ENCODE assay signal across 1 cellular context in genomic region chr5:95878417-95879323, GRCh38.
TF ChIP-seq lines count a peak whose summit lies in the region.

No MANE protein-coding gene starts in this region.

TF ChIP-seq in K562, 482 proteins besides CTCF, POLR2A, EP300 and RAD21 (continued from another document and continues in another):
- TF ChIP-seq MTA3 (IDR thresholded peaks at IDR 0.05; ENCODE audit: borderline replicate concordance): no peak
- TF ChIP-seq ESRRB (CRISPR knock-in tag; IDR thresholded peaks at IDR 0.05; ENCODE audit: borderline replicate concordance): no peak
- no peak for TF ChIP-seq ZNF584 (CRISPR knock-in tag; IDR thresholded peaks at IDR 0.05; ENCODE audit: low read depth)
- TF ChIP-seq EGR1 (conservative IDR thresholded peaks at IDR 0.05): no peak
- no peak for TF ChIP-seq AFF4 (CRISPR knock-in tag; IDR thresholded peaks at IDR 0.05)
- no peak for TF ChIP-seq ZNF75A (CRISPR knock-in tag; IDR thresholded peaks at IDR 0.05)
- TF ChIP-seq STAT6 (CRISPR knock-in tag; IDR thresholded peaks at IDR 0.05): no peak
- TF ChIP-seq FOXJ2 (tag; IDR thresholded peaks at IDR 0.05): peak; percentile 99
- TF ChIP-seq CTBP1 (IDR thresholded peaks at IDR 0.05; ENCODE audit: borderline replicate concordance): peak; percentile 88
- TF ChIP-seq ZNF280B (CRISPR knock-in tag; IDR thresholded peaks at IDR 0.05): no peak
- no peak; the same call in 1 of the 2 replicates for TF ChIP-seq HES1 (IDR thresholded peaks at IDR 0.05; ENCODE audit: low read depth)
- TF ChIP-seq MIER1 (IDR thresholded peaks at IDR 0.05; ENCODE audit: low read depth): no peak
- TF ChIP-seq TSC22D4 (tag; IDR thresholded peaks at IDR 0.05): no peak
- no peak for TF ChIP-seq ZNF780A (CRISPR knock-in tag; IDR thresholded peaks at IDR 0.05)
- TF ChIP-seq ZNF253 (CRISPR knock-in tag; conservative IDR thresholded peaks at IDR 0.05): no peak
- TF ChIP-seq SLC30A9 (CRISPR knock-in tag; IDR thresholded peaks at IDR 0.05): no peak
- TF ChIP-seq MAZ (CRISPR knock-in tag; conservative IDR thresholded peaks at IDR 0.05 in 1 of 2, IDR thresholded peaks at IDR 0.05 in 1 of 2): peak in 1 of 2 experiments; percentile 46; a peak in 2 of 4 replicates
- no peak for TF ChIP-seq CEBPZ (IDR thresholded peaks at IDR 0.05; ENCODE audit: borderline replicate concordance, low read depth, low read length)
- no peak for TF ChIP-seq PRMT5 (CRISPR knock-in tag; IDR thresholded peaks at IDR 0.05)
- no peak for TF ChIP-seq RBM25 (IDR thresholded peaks at IDR 0.05; ENCODE audit: low read depth, low read length, severe bottlenecking)
- TF ChIP-seq ZNF644 (tag; IDR thresholded peaks at IDR 0.05; ENCODE audit: low read depth): no peak
- TF ChIP-seq ESRRA (IDR thresholded peaks at IDR 0.05; ENCODE audit: borderline replicate concordance, low read depth): no peak
- TF ChIP-seq NFATC3 (IDR thresholded peaks at IDR 0.05): peak; percentile 56; the same call in 1 of the 2 replicates
- TF ChIP-seq FOXA1 (IDR thresholded peaks at IDR 0.05; ENCODE audit: borderline replicate concordance): no peak
- TF ChIP-seq DDX20 (tag; IDR thresholded peaks at IDR 0.05; ENCODE audit: low read depth): no peak
- no peak for TF ChIP-seq RFX1 (IDR thresholded peaks at IDR 0.05)
- TF ChIP-seq U2AF1 (optimal IDR thresholded peaks at IDR 0.05; ENCODE audit: low read depth, low read length): no peak
- TF ChIP-seq PURB (CRISPR knock-in tag; IDR thresholded peaks at IDR 0.05; ENCODE audit: low read depth): no peak
- no peak for TF ChIP-seq RERE (CRISPR knock-in tag; IDR thresholded peaks at IDR 0.05; ENCODE audit: borderline replicate concordance)
- no peak for TF ChIP-seq ZNF232 (CRISPR knock-in tag; IDR thresholded peaks at IDR 0.05)
- TF ChIP-seq E2F3 (CRISPR knock-in tag; IDR thresholded peaks at IDR 0.05): no peak
- no peak for TF ChIP-seq MYC (IDR thresholded peaks at IDR 0.05; ENCODE audit: low read depth, low read length)
- no peak for TF ChIP-seq MYC (CRISPR knock-in tag; IDR thresholded peaks at IDR 0.05; ENCODE audit: borderline replicate concordance, low read depth)
- peak; percentile 77; the same call in 1 of the 2 replicates for TF ChIP-seq SMARCE1 (IDR thresholded peaks at IDR 0.05)
- TF ChIP-seq ZBTB11 (CRISPR knock-in tag; IDR thresholded peaks at IDR 0.05): no peak
- peak in 1 of 2 experiments; percentile 90; a peak in 2 of 4 replicates for TF ChIP-seq TEAD1 (CRISPR knock-in tag; IDR thresholded peaks at IDR 0.05)
- peak; percentile 44; the same call in 1 of the 2 replicates for TF ChIP-seq NBN (IDR thresholded peaks at IDR 0.05; ENCODE audit: low read depth)
- TF ChIP-seq ERF (CRISPR knock-in tag; IDR thresholded peaks at IDR 0.05): no peak
- TF ChIP-seq JUNB (CRISPR knock-in tag; conservative IDR thresholded peaks at IDR 0.05): no peak
- TF ChIP-seq ILK (tag; IDR thresholded peaks at IDR 0.05; ENCODE audit: borderline replicate concordance, low read depth): no peak
- no peak for TF ChIP-seq HOXB6 (CRISPR knock-in tag; IDR thresholded peaks at IDR 0.05; ENCODE audit: borderline replicate concordance)
